In genomic region chr6:26340066-26340465, GRCh38 we compare ENCODE assay signal across 14 cellular contexts. TPM values are rescaled to one million over a fixed set of nuclear protein-coding genes. Genes with fewer than 3 reads are reported as not detected.
DNase-seq lines count a peak whose midpoint lies in the region; ATAC-seq and TF ChIP-seq lines count a peak whose summit lies in the region.
"Had no signal": no experiment of that assay in that cellular context is flagged by ENCODE, and none has a peak within 500 bp of the region (broad histone marks: within the 10 kb centered on the region; RNA-seq: fewer than 3 reads in every experiment).

No MANE protein-coding gene starts in this region.

- peaks cover 76% of the 10 kb centered on the region for H3K4me1 ChIP-seq in KMS-11 (ENCODE audit: low read depth, poor library complexity, severe bottlenecking)
- H3K4me1 ChIP-seq: Caco-2 had no signal

- no peaks in the 10 kb centered on the region for H3K27me3 Mint-ChIP-seq in activated T-helper 17 cell treated with anti-CD3 and anti-CD28 coated beads, Interleukin-2, amount 50 U/mL, for 72 hours
- H3K27me3 Mint-ChIP-seq: CD4-positive, alpha-beta T cell had no signal

- no peaks in the 10 kb centered on the region for H3K36me3 Mint-ChIP-seq in activated T-helper 17 cell treated with anti-CD3 and anti-CD28 coated beads, Interleukin-2, amount 50 U/mL, for 72 hours (ENCODE audit: low read depth)

- no peak for TF ChIP-seq CTCF in KMS-11 (conservative IDR thresholded peaks at IDR 0.05; ENCODE audit: low read depth, low read length)

- H3K27ac Mint-ChIP-seq in activated T-helper 17 cell treated with anti-CD3 and anti-CD28 coated beads, Interleukin-2, amount 50 U/mL, for 72 hours = peak overlapping the region; percentile 27
- H3K27ac Mint-ChIP-seq: CD4-positive, alpha-beta T cell; GM23338 had no signal

- no peaks in the 10 kb centered on the region for H3K79me2 ChIP-seq in KMS-11 (ENCODE audit: insufficient read depth, low read depth)

- no peaks in the 10 kb centered on the region for H3K27me3 ChIP-seq in KMS-11 (ENCODE audit: insufficient read depth, low read depth)

- 0 out of 2 replicates have a peak overlapping the region, but pooled peaks have one; percentile 14 for H2AFZ ChIP-seq in KMS-11 (ENCODE audit: low read depth)
- H2AFZ ChIP-seq: GM23338 had no signal

- no peaks in the 10 kb centered on the region for H3K9me3 Mint-ChIP-seq in activated T-helper 17 cell treated with anti-CD3 and anti-CD28 coated beads, Interleukin-2, amount 50 U/mL, for 72 hours
- H3K9me3 Mint-ChIP-seq: CD4-positive, alpha-beta T cell; GM23338 had no signal

- no peaks in the 10 kb centered on the region for H4K20me1 ChIP-seq in KMS-11 (ENCODE audit: insufficient read depth)

- peaks cover 22% of the 10 kb centered on the region for H3K4me1 Mint-ChIP-seq in activated T-helper 17 cell treated with anti-CD3 and anti-CD28 coated beads, Interleukin-2, amount 50 U/mL, for 72 hours

- peak overlapping the region; percentile 7 for H3K4me3 Mint-ChIP-seq in activated T-helper 17 cell treated with anti-CD3 and anti-CD28 coated beads, Interleukin-2, amount 50 U/mL, for 72 hours
- H3K4me3 Mint-ChIP-seq: CD4-positive, alpha-beta T cell; GM23338 had no signal

- no peak overlapping the region for H3K4me3 ChIP-seq in KMS-11 (IDR thresholded peaks at IDR 0.05; ENCODE audit: insufficient read depth, low read depth, low read length)
- H3K4me3 ChIP-seq: GM23338 had no signal

- no peak overlapping the region for H3K9ac ChIP-seq in KMS-11

- DNase-seq in HEK293T (ENCODE audit: extremely low spot score) = no peak
- no peak for DNase-seq in posterior vena cava (ENCODE audit: low spot score)
- no peak for DNase-seq in NCI-H2171 treated with DMSO at 0.1 percent for 48 hours (lab: John Stamatoyannopoulos, UW)
- DNase-seq: AML-193; Caco-2; CD4-positive, alpha-beta T cell; H7 had no signal

- intact Hi-C loops in posterior vena cava (cut with DNase I) = loop anchor here (5.0 to 10.0 kb wide), 2 partner anchors 245 to 257 kb away; partner anchors contain the start of gene ABT1 (in 1 of the 2)

- peak overlapping the region; percentile 7; the same call in 1 of the 2 replicates for H3K27ac ChIP-seq in KMS-11
- H3K27ac ChIP-seq: C4-2B had no signal

- H3K36me3 ChIP-seq in KMS-11 (ENCODE audit: insufficient read depth) = no peaks in the 10 kb centered on the region

- POLR2A ChIA-PET in HEK293T (lab: Yijun Ruan, JAX) = no interaction called here

- no peak for ATAC-seq in activated T-helper 17 cell treated with anti-CD3 and anti-CD28 coated beads, Interleukin-2, amount 50 U/mL, for 72 hours (replicated peaks)
- no peak for ATAC-seq in HG02610 (IDR thresholded peaks at IDR 0.05; ENCODE audit: unreplicated experiment)
- ATAC-seq: GM23338, HCT116, HepG2 had no signal

- peak overlapping the region; percentile 56 for H3K4me2 ChIP-seq in KMS-11

- CTCF ChIA-PET in HEK293T (lab: Yijun Ruan, JAX) = interaction anchor here (0.6 kb wide), 1 partner anchor 119 kb away, joined by 3 read pairs; no protein-coding TSS in a partner anchor

TF ChIP-seq in HEK293T, 16 proteins besides CTCF, POLR2A, EP300 and RAD21:
- TF ChIP-seq, protein P1, sequence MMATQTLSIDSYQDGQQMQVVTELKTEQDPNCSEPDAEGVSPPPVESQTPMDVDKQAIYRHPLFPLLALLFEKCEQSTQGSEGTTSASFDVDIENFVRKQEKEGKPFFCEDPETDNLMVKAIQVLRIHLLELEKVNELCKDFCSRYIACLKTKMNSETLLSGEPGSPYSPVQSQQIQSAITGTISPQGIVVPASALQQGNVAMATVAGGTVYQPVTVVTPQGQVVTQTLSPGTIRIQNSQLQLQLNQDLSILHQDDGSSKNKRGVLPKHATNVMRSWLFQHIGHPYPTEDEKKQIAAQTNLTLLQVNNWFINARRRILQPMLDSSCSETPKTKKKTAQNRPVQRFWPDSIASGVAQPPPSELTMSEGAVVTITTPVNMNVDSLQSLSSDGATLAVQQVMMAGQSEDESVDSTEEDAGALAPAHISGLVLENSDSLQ (IDR thresholded peaks at IDR 0.05) = peak; percentile 71
- TF ChIP-seq FOXK2 (IDR thresholded peaks at IDR 0.05) = no peak
TF ChIP-seq in HEK293T: peak in this region for 1.

RNA-seq across cellular contexts. Expression of gene BTN3A2, which starts 24.9 kb away (rescaled TPM):
- 100 to 1,000 TPM in 1 of 2 donors, 10 to 100 TPM in 1; 70.5 to 134 TPM for total RNA-seq in activated T-helper 17 cell treated with anti-CD3 and anti-CD28 coated beads, Interleukin-2, amount 50 U/mL, for 72 hours
- 10 to 100 TPM in 1 of 2 donors, 1 to 10 TPM in 1; 9.7 to 11.8 TPM for total RNA-seq in posterior vena cava

RNA-seq across cellular contexts. Expression of gene BTN2A2, which starts 42.8 kb away (rescaled TPM):
- 10 to 100 TPM; 20.7 to 46.3 TPM for total RNA-seq in activated T-helper 17 cell treated with anti-CD3 and anti-CD28 coated beads, Interleukin-2, amount 50 U/mL, for 72 hours
- total RNA-seq in posterior vena cava = 10 to 100 TPM in 1 of 2 donors, 1 to 10 TPM in 1; 9.6 to 13.1 TPM

Comparison
In these comparisons a context has a peak if more than half of its experiments do, and no peak if none do; other contexts are left out.
1. RNA of gene BTN3A2, which starts 24.9 kb away (total RNA-seq): 70.5 to 134 TPM in activated T-helper 17 cell treated with anti-CD3 and anti-CD28 coated beads, Interleukin-2, amount 50 U/mL, for 72 hours; 9.7 to 11.8 TPM in posterior vena cava; every median in the first group is over 4 times any median in the second.